11 cellular contexts compared by ENCODE assay signal in genomic region chr4:165328708-165329107, GRCh38. TPM values are rescaled to one million over a fixed set of nuclear protein-coding genes. Genes with fewer than 3 reads are reported as not detected.
A peak's percentile ranks its signal among the peaks of the same experiment; 100 is the strongest.
DNase-seq lines count a peak whose midpoint lies in the region; ATAC-seq, FAIRE-seq and TF ChIP-seq lines count a peak whose summit lies in the region.
"Had no signal": no experiment of that assay in that cellular context is flagged by ENCODE, and none has a peak within 500 bp of the region (broad histone marks: within the 10 kb centered on the region; RNA-seq: fewer than 3 reads in every experiment).

No MANE protein-coding gene starts in this region.

- CTCF ChIA-PET in endothelial cell of umbilical vein (lab: Charles Lee): interaction anchor here (1.0 to 3.6 kb wide), 3 partner anchors 26 to 216 kb away, joined by 3 to 33 read pairs (median 17); partner anchors contain the start of gene TMEM192

- intact Hi-C loops in endothelial cell of umbilical vein (cut with micrococcal nuclease): no loop called here

- no peak overlapping the region for H3K4me3 Mint-ChIP-seq in neural progenitor cell

- peak overlapping the region in 10 of 11 experiments; percentile 24 to 83 (median 72); a peak in 18 of 22 replicates for H3K27ac ChIP-seq in BLaER1 treated with 17β-estradiol and CSF1 and Interleukin-3, amounts not matched to agents 10 nM and 100 nM
- no peak overlapping the region for H3K27ac ChIP-seq in endothelial cell of umbilical vein (ENCODE audit: insufficient read depth, low read depth, low read length)
- H3K27ac ChIP-seq in neural progenitor cell: no peak overlapping the region

- peaks cover 53 to 77% (median 67%) of the 10 kb centered on the region in 10 experiments for H3K4me1 ChIP-seq in BLaER1 treated with 17β-estradiol and CSF1 and Interleukin-3, amounts not matched to agents 10 nM and 100 nM
- H3K4me1 ChIP-seq in endothelial cell of umbilical vein (ENCODE audit: control insufficient read depth, extremely low read depth, insufficient read depth, low read length) (peaks cover 64% of the 10 kb centered on the region), neural progenitor cell (peaks cover 35% of the 10 kb centered on the region)

- H3K79me2 ChIP-seq in endothelial cell of umbilical vein (ENCODE audit: control insufficient read depth, insufficient read depth, low read length) (peaks cover 62% of the 10 kb centered on the region), neural progenitor cell (ENCODE audit: low read depth) (peaks cover 71% of the 10 kb centered on the region)

- peak overlapping the region; percentile 60 to 84 (median 80); a peak in 21 of 22 replicates for H3K9ac ChIP-seq in BLaER1 treated with 17β-estradiol and CSF1 and Interleukin-3, amounts not matched to agents 10 nM and 100 nM
- H3K9ac ChIP-seq in endothelial cell of umbilical vein (replicated peaks; ENCODE audit: extremely low read depth, insufficient read depth, low read length) (peak overlapping the region; percentile 76), neural progenitor cell (peak overlapping the region; percentile 68)

- peaks cover 14% of the 10 kb centered on the region for H3F3A ChIP-seq in neural progenitor cell (ENCODE audit: low read depth)

- FAIRE-seq in endothelial cell of umbilical vein (lab: Jason Lieb, UNC): no peak

- TF ChIP-seq CTCF in endothelial cell of umbilical vein (IDR thresholded peaks at IDR 0.05; ENCODE audit: extremely low read depth in 1 of 2, insufficient read depth in 1 of 2, low read depth in 1 of 2, low read length in 2 of 2) (no peak), neural progenitor cell (IDR thresholded peaks at IDR 0.05) (no peak)

- H3K4me2 ChIP-seq in BLaER1 treated with 17β-estradiol and CSF1 and Interleukin-3, amounts not matched to agents 10 nM and 100 nM: peak overlapping the region; percentile 87 to 94 (median 91)
- H3K4me2 ChIP-seq in endothelial cell of umbilical vein (ENCODE audit: insufficient read depth, low read length) (peak overlapping the region; percentile 92), neural progenitor cell (peak overlapping the region; percentile 86)

- H3K9me3 ChIP-seq in BLaER1 treated with 17β-estradiol and CSF1 and Interleukin-3, amounts not matched to agents 10 nM and 100 nM (replicated peaks in 1 of 11): peaks cover 0 to 9% (median 0%) of the 10 kb centered on the region in 11 experiments; a peak in 1 of 22 replicates
- H3K9me3 ChIP-seq in endothelial cell of umbilical vein (replicated peaks; ENCODE audit: control insufficient read depth, insufficient read depth, low read length) (peaks cover 3% of the 10 kb centered on the region), neural progenitor cell (ENCODE audit: low read depth) (no peaks in the 10 kb centered on the region)

- no peaks in the 10 kb centered on the region for H3K27me3 ChIP-seq in BLaER1 treated with 17β-estradiol and CSF1 and Interleukin-3, amounts not matched to agents 10 nM and 100 nM
- H3K27me3 ChIP-seq in endothelial cell of umbilical vein (ENCODE audit: control insufficient read depth in 2 of 2, insufficient read depth in 2 of 2, low read length in 2 of 2): no peaks in the 10 kb centered on the region
- H3K27me3 ChIP-seq in neural progenitor cell: no peaks in the 10 kb centered on the region

- dilution Hi-C loops in endothelial cell of umbilical vein (cut with MboI; ENCODE audit: extremely low pct_ligation_motif_present, low sequenced_read_pairs): no loop called here

- DNase-seq in NAMALWA (ENCODE audit: low spot score): peak; percentile 25
- DNase-seq in endothelial cell of umbilical vein (ENCODE audit: low read depth, low spot score): peak; percentile 9
- DNase-seq in neural progenitor cell (ENCODE audit: low spot score): peak; percentile 18
- no peak for DNase-seq in NCI-H345 (lab: John Stamatoyannopoulos, UW)
- no peak for DNase-seq in stimulated activated naive CD8-positive, alpha-beta T cell treated with anti-CD3 and anti-CD28 coated beads, Interleukin-15, Interleukin-2, amounts not matched to agents 100 U/mL and 50 U/mL, for 24 hours
- no peak for DNase-seq in DMS153 treated with DMSO at 0.1 percent for 48 hours (lab: John Stamatoyannopoulos, UW; ENCODE audit: unreplicated experiment)
- DNase-seq: activated CD8-positive, alpha-beta memory T cell treated with anti-CD3 and anti-CD28 coated beads for 24 hours; effector memory CD4-positive, alpha-beta T cell; stimulated activated CD4-positive, alpha-beta T cell treated with anti-CD3 and anti-CD28 coated beads, Interleukin-15, amount 100 ng/mL, for 24 hours had no signal

- TSS peak; percentile 31 for BruUV-seq in endothelial cell of umbilical vein (replicated peaks; lab: Mats Ljungman, UMichigan)

- peaks cover 10 to 45% (median 37%) of the 10 kb centered on the region in 11 experiments; a peak in 21 of 22 replicates for H3K36me3 ChIP-seq in BLaER1 treated with 17β-estradiol and CSF1 and Interleukin-3, amounts not matched to agents 10 nM and 100 nM
- no peaks in the 10 kb centered on the region for H3K36me3 ChIP-seq in endothelial cell of umbilical vein (ENCODE audit: control insufficient read depth in 2 of 2, extremely low read depth in 1 of 2, insufficient read depth in 2 of 2, low read length in 2 of 2)
- peaks cover 10% of the 10 kb centered on the region for H3K36me3 ChIP-seq in neural progenitor cell

- H3K9me3 Mint-ChIP-seq in neural progenitor cell: peaks cover 4% of the 10 kb centered on the region

- no peaks in the 10 kb centered on the region for H3K9me1 ChIP-seq in endothelial cell of umbilical vein (replicated peaks; ENCODE audit: control insufficient read depth, extremely low read depth, insufficient read depth, low read length)

- H3K27ac Mint-ChIP-seq in neural progenitor cell: no peak overlapping the region

- H2AFZ ChIP-seq in endothelial cell of umbilical vein (ENCODE audit: low read depth, low read length) (no peak overlapping the region), neural progenitor cell (replicated peaks) (no peak overlapping the region)

- peaks cover 38% of the 10 kb centered on the region for H3K4me1 Mint-ChIP-seq in neural progenitor cell

- no peaks in the 10 kb centered on the region for H3K27me3 Mint-ChIP-seq in neural progenitor cell (ENCODE audit: insufficient read depth, low read depth)

- H4K20me1 ChIP-seq in BLaER1 treated with 17β-estradiol and CSF1 and Interleukin-3, amounts not matched to agents 10 nM and 100 nM: peaks cover 0 to 66% (median 37%) of the 10 kb centered on the region in 11 experiments; a peak in 14 of 22 replicates
- peaks cover 4% of the 10 kb centered on the region for H4K20me1 ChIP-seq in endothelial cell of umbilical vein (replicated peaks; ENCODE audit: control insufficient read depth, extremely low read depth, insufficient read depth, low read length)
- peaks cover 60% of the 10 kb centered on the region for H4K20me1 ChIP-seq in neural progenitor cell (ENCODE audit: low read depth)

- H3K4me3 ChIP-seq in BLaER1 treated with 17β-estradiol and CSF1 and Interleukin-3, amounts not matched to agents 10 nM and 100 nM: peak overlapping the region; percentile 74 to 91 (median 86)
- H3K4me3 ChIP-seq in endothelial cell of umbilical vein (replicated peaks in 1 of 3; ENCODE audit: insufficient read depth in 1 of 3, low read depth in 1 of 3, low read length in 3 of 3) (peak overlapping the region; percentile 80 to 98 (median 96)), neural progenitor cell (peak overlapping the region; percentile 89)

- POLR2A ChIA-PET in endothelial cell of umbilical vein (lab: Charles Lee): no interaction called here

- ATAC-seq in stimulated activated naive CD8-positive, alpha-beta T cell treated with anti-CD3 and anti-CD28 coated beads, Interleukin-15, Interleukin-2, amounts not matched to agents 100 U/mL and 50 U/mL, for 24 hours: no peak
- no peak for ATAC-seq in HG02970 (IDR thresholded peaks at IDR 0.05; ENCODE audit: low FRiP score, unreplicated experiment)

- peaks cover 27% of the 10 kb centered on the region for H3K36me3 Mint-ChIP-seq in neural progenitor cell

- no peak for TF ChIP-seq POLR2A in endothelial cell of umbilical vein (IDR thresholded peaks at IDR 0.05; ENCODE audit: low read depth, low read length)

TF ChIP-seq in endothelial cell of umbilical vein, 7 proteins besides CTCF, POLR2A, EP300 and RAD21:
- TF ChIP-seq, protein P1, sequence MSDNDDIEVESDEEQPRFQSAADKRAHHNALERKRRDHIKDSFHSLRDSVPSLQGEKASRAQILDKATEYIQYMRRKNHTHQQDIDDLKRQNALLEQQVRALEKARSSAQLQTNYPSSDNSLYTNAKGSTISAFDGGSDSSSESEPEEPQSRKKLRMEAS (IDR thresholded peaks at IDR 0.05; ENCODE audit: insufficient read depth, insufficient read length): no peak
- TF ChIP-seq FOS (IDR thresholded peaks at IDR 0.05; ENCODE audit: borderline replicate concordance, insufficient read depth, low read length): no peak
- TF ChIP-seq JUN (IDR thresholded peaks at IDR 0.05; ENCODE audit: borderline replicate concordance, insufficient read depth, insufficient read length, low read depth): no peak
- no peak for TF ChIP-seq MYC (IDR thresholded peaks at IDR 0.05; ENCODE audit: low read depth, low read length)
- no peak for TF ChIP-seq GATA2 (IDR thresholded peaks at IDR 0.05; ENCODE audit: insufficient read depth, insufficient read length, low read depth, low read length)
- TF ChIP-seq EZH2 (IDR thresholded peaks at IDR 0.05; ENCODE audit: borderline replicate concordance, low read depth, low read length, severe bottlenecking): no peak
- TF ChIP-seq POLR2AphosphoS5 (IDR thresholded peaks at IDR 0.05; ENCODE audit: insufficient read depth, low read depth, low read length): no peak

RNA-seq across cellular contexts. Expression of gene MSMO1, which starts 1.2 kb away (rescaled TPM):
- total RNA-seq in endothelial cell of umbilical vein (109 and 127 TPM in 2 replicates), neural progenitor cell (ENCODE audit: low replicate concordance) (190 and 298 TPM in 2 replicates)
- 69.0 and 74.3 TPM in 2 replicates for polyA plus RNA-seq in endothelial cell of umbilical vein
- polyA plus RNA-seq in endothelial cell of umbilical vein (2011; cell fraction: cytosol; rRNA removed): 60.4 and 61.9 TPM in 2 replicates
- 23.0 and 32.4 TPM in 2 replicates for polyA plus RNA-seq in endothelial cell of umbilical vein (2011; cell fraction: nucleus; rRNA removed)
- 34.5 and 57.2 TPM in 2 replicates for polyA plus RNA-seq in endothelial cell of umbilical vein (2012)
- polyA minus RNA-seq in endothelial cell of umbilical vein: 56.1 and 58.2 TPM in 2 replicates
- 13.2 TPM for polyA minus RNA-seq in endothelial cell of umbilical vein (2011; cell fraction: cytosol; rRNA and poly(A)+ RNA removed)
- polyA minus RNA-seq in endothelial cell of umbilical vein (2011; cell fraction: nucleus; rRNA and poly(A)+ RNA removed): 15.4 and 26.9 TPM in 2 replicates

RNA-seq across cellular contexts. Expression of gene CPE, which starts 50.1 kb away (rescaled TPM):
- total RNA-seq in endothelial cell of umbilical vein (8.1 and 9.2 TPM in 2 replicates), neural progenitor cell (ENCODE audit: low replicate concordance) (43.6 and 47.4 TPM in 2 replicates)
- 2.2 and 2.7 TPM in 2 replicates for polyA plus RNA-seq in endothelial cell of umbilical vein
- polyA plus RNA-seq in endothelial cell of umbilical vein (2011; cell fraction: cytosol; rRNA removed): 2.6 and 2.7 TPM in 2 replicates
- 1.1 and 1.3 TPM in 2 replicates for polyA plus RNA-seq in endothelial cell of umbilical vein (2011; cell fraction: nucleus; rRNA removed)
- 1.4 and 1.9 TPM in 2 replicates for polyA plus RNA-seq in endothelial cell of umbilical vein (2012)
- polyA minus RNA-seq in endothelial cell of umbilical vein: 4.4 and 6.5 TPM in 2 replicates
- polyA minus RNA-seq in endothelial cell of umbilical vein (2011; cell fraction: cytosol; rRNA and poly(A)+ RNA removed): 2.7 TPM
- polyA minus RNA-seq in endothelial cell of umbilical vein (2011; cell fraction: nucleus; rRNA and poly(A)+ RNA removed): 0.24 and 0.58 TPM in 2 replicates

Comparison
In these comparisons a context has a peak if more than half of its experiments do, and no peak if none do; other contexts are left out.
1. H3K27ac ChIP-seq: peak in BLaER1 treated with 17β-estradiol and CSF1 and Interleukin-3, amounts not matched to agents 10 nM and 100 nM (10 of 11); none in endothelial cell of umbilical vein (single experiment) and neural progenitor cell (single experiment).
2. DNase-seq: peak in NAMALWA (single experiment), endothelial cell of umbilical vein (single experiment) and neural progenitor cell (single experiment); none in NCI-H345 (single experiment), stimulated activated naive CD8-positive, alpha-beta T cell treated with anti-CD3 and anti-CD28 coated beads, Interleukin-15, Interleukin-2, amounts not matched to agents 100 U/mL and 50 U/mL, for 24 hours (single experiment) and DMS153 treated with DMSO at 0.1 percent for 48 hours (single experiment).
3. Peak in every context shown above with its lines, with median percentiles within 50 percentile points of each other: H3K4me2 ChIP-seq, H3K4me3 ChIP-seq and H3K9ac ChIP-seq.